1 cellular context compared by ENCODE assay signal in the genomic region with DNA sequence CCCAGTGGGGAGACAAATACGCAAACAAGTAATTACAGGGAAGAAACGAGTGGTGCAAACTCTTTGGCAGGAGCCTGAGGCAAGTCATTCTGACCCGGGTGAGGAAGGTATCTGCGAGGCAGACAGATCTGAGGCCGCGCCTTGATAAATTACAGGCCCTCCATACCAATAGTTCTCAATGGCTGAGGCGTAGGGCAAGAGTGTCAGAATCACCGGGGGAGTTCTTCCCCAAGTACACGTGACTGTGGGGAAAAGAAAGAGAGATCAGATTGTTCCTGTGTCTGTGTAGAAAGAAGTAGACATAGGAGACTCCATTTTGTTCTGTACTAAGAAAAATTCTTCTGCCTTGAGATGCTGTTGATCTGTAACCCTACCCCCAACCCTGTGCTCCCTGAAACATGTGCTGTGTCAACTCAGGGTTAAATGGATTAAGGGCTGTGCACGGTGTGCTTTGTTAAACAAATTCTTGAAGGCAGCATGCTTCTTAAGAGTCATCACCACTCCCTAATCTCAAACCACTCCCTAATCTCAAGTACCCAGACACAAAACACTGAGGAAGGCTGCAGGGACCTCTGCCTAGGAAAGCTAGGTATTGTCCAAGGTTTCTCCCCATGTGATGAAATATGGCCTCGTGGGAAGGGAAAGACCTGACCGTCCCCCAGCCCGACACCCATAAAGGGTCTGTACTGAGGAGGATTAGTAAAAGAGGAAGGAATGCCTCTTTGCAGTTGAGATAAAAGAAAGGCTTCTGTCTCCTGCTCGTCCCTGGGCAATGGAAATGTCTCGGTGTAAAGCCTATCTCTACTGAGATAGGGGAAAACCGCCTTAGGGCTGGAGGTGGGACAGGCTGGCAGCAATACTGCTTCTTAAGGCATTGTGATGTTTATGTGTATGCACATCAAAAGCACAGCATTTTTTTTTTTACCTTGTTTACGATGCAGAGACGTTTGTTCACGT.
A peak's percentile ranks its signal among the peaks of the same experiment; 100 is the strongest.
TF ChIP-seq lines count a peak whose summit lies in the region.
"Not testable (repeated sequence)": the region's sequence is repeated elsewhere in the genome, so short reads cannot be mapped to it uniquely, and the experiment has no call there.

No MANE protein-coding gene starts in this region.

TF ChIP-seq in K562, 482 proteins besides CTCF, POLR2A, EP300 and RAD21 (continued from another document and continues in another):
- TF ChIP-seq ZNF324 (CRISPR knock-in tag; IDR thresholded peaks at IDR 0.05) (peak; percentile 65), ZNF766 (CRISPR knock-in tag; conservative IDR thresholded peaks at IDR 0.05) (peak; percentile 93), ZNF75A (CRISPR knock-in tag; IDR thresholded peaks at IDR 0.05) (peak; percentile 73; the same call in 1 of the 2 replicates), ZNF589 (CRISPR knock-in tag; IDR thresholded peaks at IDR 0.05; ENCODE audit: low read depth) (peak; percentile 97), ZNF586 (CRISPR knock-in tag; conservative IDR thresholded peaks at IDR 0.05) (peak; percentile 70; the same call in 1 of the 2 replicates), TEAD4 (IDR thresholded peaks at IDR 0.05; ENCODE audit: low read length) (peak; percentile 72), KDM2B (CRISPR knock-in tag; IDR thresholded peaks at IDR 0.05) (0 out of 2 replicates have a peak, but pooled peaks have one; percentile 48), RBFOX2 (IDR thresholded peaks at IDR 0.05; ENCODE audit: low read depth, low read length) (peak; percentile 37; the same call in 1 of the 2 replicates), SOX6 (IDR thresholded peaks at IDR 0.05) (peak; percentile 91), CXXC5 (CRISPR knock-in tag; IDR thresholded peaks at IDR 0.05) (peak; percentile 96), SIN3A (IDR thresholded peaks at IDR 0.05; ENCODE audit: borderline replicate concordance in 2 of 2, control insufficient read depth in 1 of 2, low read depth in 2 of 2, low read length in 2 of 2) (peak; percentile 3 to 31; a peak in 1 of 4 replicates), KLF13 (tag; IDR thresholded peaks at IDR 0.05; ENCODE audit: borderline replicate concordance, low read depth) (peak; percentile 68; the same call in 1 of the 2 replicates), NFXL1 (CRISPR knock-in tag; IDR thresholded peaks at IDR 0.05) (peak; percentile 76; the same call in 1 of the 2 replicates), ZNF41 (CRISPR knock-in tag; conservative IDR thresholded peaks at IDR 0.05) (peak; percentile 92), BHLHE40 (IDR thresholded peaks at IDR 0.05; ENCODE audit: low read length) (peak; percentile 76; the same call in 1 of the 2 replicates), SPI1 (IDR thresholded peaks at IDR 0.05; ENCODE audit: borderline replicate concordance, low read depth, low read length) (peak; percentile 15; the same call in 1 of the 2 replicates)
- TF ChIP-seq, protein P1, sequence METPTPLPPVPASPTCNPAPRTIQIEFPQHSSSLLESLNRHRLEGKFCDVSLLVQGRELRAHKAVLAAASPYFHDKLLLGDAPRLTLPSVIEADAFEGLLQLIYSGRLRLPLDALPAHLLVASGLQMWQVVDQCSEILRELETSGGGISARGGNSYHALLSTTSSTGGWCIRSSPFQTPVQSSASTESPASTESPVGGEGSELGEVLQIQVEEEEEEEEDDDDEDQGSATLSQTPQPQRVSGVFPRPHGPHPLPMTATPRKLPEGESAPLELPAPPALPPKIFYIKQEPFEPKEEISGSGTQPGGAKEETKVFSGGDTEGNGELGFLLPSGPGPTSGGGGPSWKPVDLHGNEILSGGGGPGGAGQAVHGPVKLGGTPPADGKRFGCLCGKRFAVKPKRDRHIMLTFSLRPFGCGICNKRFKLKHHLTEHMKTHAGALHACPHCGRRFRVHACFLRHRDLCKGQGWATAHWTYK (CRISPR knock-in tag; IDR thresholded peaks at IDR 0.05): peak; percentile 97
- TF ChIP-seq, protein P2, sequence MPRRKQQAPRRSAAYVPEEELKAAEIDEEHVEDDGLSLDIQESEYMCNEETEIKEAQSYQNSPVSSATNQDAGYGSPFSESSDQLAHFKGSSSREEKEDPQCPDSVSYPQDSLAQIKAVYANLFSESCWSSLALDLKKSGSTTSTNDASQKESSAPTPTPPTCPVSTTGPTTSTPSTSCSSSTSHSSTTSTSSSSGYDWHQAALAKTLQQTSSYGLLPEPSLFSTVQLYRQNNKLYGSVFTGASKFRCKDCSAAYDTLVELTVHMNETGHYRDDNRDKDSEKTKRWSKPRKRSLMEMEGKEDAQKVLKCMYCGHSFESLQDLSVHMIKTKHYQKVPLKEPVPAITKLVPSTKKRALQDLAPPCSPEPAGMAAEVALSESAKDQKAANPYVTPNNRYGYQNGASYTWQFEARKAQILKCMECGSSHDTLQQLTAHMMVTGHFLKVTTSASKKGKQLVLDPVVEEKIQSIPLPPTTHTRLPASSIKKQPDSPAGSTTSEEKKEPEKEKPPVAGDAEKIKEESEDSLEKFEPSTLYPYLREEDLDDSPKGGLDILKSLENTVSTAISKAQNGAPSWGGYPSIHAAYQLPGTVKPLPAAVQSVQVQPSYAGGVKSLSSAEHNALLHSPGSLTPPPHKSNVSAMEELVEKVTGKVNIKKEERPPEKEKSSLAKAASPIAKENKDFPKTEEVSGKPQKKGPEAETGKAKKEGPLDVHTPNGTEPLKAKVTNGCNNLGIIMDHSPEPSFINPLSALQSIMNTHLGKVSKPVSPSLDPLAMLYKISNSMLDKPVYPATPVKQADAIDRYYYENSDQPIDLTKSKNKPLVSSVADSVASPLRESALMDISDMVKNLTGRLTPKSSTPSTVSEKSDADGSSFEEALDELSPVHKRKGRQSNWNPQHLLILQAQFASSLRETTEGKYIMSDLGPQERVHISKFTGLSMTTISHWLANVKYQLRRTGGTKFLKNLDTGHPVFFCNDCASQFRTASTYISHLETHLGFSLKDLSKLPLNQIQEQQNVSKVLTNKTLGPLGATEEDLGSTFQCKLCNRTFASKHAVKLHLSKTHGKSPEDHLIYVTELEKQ (CRISPR knock-in tag; IDR thresholded peaks at IDR 0.05): peak; percentile 87
- TF ChIP-seq, protein P3, sequence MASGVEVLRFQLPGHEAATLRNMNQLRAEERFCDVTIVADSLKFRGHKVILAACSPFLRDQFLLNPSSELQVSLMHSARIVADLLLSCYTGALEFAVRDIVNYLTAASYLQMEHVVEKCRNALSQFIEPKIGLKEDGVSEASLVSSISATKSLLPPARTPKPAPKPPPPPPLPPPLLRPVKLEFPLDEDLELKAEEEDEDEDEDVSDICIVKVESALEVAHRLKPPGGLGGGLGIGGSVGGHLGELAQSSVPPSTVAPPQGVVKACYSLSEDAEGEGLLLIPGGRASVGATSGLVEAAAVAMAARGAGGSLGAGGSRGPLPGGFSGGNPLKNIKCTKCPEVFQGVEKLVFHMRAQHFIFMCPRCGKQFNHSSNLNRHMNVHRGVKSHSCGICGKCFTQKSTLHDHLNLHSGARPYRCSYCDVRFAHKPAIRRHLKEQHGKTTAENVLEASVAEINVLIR (CRISPR knock-in tag; IDR thresholded peaks at IDR 0.05): peak; percentile 72
- not testable (repeated sequence) for TF ChIP-seq TEAD4 (CRISPR knock-in tag; IDR thresholded peaks at IDR 0.05; ENCODE audit: borderline replicate concordance)
- TF ChIP-seq, protein P4, sequence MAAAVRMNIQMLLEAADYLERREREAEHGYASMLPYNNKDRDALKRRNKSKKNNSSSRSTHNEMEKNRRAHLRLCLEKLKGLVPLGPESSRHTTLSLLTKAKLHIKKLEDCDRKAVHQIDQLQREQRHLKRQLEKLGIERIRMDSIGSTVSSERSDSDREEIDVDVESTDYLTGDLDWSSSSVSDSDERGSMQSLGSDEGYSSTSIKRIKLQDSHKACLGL (CRISPR knock-in tag; IDR thresholded peaks at IDR 0.05; ENCODE audit: borderline replicate concordance, poor library complexity, severe bottlenecking): peak; percentile 73
- TF ChIP-seq, protein P5, sequence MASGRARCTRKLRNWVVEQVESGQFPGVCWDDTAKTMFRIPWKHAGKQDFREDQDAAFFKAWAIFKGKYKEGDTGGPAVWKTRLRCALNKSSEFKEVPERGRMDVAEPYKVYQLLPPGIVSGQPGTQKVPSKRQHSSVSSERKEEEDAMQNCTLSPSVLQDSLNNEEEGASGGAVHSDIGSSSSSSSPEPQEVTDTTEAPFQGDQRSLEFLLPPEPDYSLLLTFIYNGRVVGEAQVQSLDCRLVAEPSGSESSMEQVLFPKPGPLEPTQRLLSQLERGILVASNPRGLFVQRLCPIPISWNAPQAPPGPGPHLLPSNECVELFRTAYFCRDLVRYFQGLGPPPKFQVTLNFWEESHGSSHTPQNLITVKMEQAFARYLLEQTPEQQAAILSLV (tag; IDR thresholded peaks at IDR 0.05): peak; percentile 93
- TF ChIP-seq, protein P6, sequence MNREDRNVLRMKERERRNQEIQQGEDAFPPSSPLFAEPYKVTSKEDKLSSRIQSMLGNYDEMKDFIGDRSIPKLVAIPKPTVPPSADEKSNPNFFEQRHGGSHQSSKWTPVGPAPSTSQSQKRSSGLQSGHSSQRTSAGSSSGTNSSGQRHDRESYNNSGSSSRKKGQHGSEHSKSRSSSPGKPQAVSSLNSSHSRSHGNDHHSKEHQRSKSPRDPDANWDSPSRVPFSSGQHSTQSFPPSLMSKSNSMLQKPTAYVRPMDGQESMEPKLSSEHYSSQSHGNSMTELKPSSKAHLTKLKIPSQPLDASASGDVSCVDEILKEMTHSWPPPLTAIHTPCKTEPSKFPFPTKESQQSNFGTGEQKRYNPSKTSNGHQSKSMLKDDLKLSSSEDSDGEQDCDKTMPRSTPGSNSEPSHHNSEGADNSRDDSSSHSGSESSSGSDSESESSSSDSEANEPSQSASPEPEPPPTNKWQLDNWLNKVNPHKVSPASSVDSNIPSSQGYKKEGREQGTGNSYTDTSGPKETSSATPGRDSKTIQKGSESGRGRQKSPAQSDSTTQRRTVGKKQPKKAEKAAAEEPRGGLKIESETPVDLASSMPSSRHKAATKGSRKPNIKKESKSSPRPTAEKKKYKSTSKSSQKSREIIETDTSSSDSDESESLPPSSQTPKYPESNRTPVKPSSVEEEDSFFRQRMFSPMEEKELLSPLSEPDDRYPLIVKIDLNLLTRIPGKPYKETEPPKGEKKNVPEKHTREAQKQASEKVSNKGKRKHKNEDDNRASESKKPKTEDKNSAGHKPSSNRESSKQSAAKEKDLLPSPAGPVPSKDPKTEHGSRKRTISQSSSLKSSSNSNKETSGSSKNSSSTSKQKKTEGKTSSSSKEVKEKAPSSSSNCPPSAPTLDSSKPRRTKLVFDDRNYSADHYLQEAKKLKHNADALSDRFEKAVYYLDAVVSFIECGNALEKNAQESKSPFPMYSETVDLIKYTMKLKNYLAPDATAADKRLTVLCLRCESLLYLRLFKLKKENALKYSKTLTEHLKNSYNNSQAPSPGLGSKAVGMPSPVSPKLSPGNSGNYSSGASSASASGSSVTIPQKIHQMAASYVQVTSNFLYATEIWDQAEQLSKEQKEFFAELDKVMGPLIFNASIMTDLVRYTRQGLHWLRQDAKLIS (CRISPR knock-in tag; IDR thresholded peaks at IDR 0.05): 0 out of 2 replicates have a peak, but pooled peaks have one; percentile 25
- TF ChIP-seq, protein P7, sequence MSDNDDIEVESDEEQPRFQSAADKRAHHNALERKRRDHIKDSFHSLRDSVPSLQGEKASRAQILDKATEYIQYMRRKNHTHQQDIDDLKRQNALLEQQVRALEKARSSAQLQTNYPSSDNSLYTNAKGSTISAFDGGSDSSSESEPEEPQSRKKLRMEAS (CRISPR knock-in tag; IDR thresholded peaks at IDR 0.05): peak; percentile 90
- TF ChIP-seq, protein P8, sequence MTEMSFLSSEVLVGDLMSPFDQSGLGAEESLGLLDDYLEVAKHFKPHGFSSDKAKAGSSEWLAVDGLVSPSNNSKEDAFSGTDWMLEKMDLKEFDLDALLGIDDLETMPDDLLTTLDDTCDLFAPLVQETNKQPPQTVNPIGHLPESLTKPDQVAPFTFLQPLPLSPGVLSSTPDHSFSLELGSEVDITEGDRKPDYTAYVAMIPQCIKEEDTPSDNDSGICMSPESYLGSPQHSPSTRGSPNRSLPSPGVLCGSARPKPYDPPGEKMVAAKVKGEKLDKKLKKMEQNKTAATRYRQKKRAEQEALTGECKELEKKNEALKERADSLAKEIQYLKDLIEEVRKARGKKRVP (CRISPR knock-in tag; IDR thresholded peaks at IDR 0.05): peak; percentile 86
- TF ChIP-seq, protein P9, sequence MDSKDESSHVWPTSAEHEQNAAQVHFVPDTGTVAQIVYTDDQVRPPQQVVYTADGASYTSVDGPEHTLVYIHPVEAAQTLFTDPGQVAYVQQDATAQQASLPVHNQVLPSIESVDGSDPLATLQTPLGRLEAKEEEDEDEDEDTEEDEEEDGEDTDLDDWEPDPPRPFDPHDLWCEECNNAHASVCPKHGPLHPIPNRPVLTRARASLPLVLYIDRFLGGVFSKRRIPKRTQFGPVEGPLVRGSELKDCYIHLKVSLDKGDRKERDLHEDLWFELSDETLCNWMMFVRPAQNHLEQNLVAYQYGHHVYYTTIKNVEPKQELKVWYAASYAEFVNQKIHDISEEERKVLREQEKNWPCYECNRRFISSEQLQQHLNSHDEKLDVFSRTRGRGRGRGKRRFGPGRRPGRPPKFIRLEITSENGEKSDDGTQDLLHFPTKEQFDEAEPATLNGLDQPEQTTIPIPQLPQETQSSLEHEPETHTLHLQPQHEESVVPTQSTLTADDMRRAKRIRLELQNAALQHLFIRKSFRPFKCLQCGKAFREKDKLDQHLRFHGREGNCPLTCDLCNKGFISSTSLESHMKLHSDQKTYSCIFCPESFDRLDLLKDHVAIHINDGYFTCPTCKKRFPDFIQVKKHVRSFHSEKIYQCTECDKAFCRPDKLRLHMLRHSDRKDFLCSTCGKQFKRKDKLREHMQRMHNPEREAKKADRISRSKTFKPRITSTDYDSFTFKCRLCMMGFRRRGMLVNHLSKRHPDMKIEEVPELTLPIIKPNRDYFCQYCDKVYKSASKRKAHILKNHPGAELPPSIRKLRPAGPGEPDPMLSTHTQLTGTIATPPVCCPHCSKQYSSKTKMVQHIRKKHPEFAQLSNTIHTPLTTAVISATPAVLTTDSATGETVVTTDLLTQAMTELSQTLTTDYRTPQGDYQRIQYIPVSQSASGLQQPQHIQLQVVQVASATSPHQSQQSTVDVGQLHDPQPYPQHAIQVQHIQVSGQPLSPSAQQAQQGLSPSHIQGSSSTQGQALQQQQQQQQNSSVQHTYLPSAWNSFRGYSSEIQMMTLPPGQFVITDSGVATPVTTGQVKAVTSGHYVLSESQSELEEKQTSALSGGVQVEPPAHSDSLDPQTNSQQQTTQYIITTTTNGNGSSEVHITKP (IDR thresholded peaks at IDR 0.05; ENCODE audit: partially characterized antibody): peak; percentile 84
- TF ChIP-seq, protein P10, sequence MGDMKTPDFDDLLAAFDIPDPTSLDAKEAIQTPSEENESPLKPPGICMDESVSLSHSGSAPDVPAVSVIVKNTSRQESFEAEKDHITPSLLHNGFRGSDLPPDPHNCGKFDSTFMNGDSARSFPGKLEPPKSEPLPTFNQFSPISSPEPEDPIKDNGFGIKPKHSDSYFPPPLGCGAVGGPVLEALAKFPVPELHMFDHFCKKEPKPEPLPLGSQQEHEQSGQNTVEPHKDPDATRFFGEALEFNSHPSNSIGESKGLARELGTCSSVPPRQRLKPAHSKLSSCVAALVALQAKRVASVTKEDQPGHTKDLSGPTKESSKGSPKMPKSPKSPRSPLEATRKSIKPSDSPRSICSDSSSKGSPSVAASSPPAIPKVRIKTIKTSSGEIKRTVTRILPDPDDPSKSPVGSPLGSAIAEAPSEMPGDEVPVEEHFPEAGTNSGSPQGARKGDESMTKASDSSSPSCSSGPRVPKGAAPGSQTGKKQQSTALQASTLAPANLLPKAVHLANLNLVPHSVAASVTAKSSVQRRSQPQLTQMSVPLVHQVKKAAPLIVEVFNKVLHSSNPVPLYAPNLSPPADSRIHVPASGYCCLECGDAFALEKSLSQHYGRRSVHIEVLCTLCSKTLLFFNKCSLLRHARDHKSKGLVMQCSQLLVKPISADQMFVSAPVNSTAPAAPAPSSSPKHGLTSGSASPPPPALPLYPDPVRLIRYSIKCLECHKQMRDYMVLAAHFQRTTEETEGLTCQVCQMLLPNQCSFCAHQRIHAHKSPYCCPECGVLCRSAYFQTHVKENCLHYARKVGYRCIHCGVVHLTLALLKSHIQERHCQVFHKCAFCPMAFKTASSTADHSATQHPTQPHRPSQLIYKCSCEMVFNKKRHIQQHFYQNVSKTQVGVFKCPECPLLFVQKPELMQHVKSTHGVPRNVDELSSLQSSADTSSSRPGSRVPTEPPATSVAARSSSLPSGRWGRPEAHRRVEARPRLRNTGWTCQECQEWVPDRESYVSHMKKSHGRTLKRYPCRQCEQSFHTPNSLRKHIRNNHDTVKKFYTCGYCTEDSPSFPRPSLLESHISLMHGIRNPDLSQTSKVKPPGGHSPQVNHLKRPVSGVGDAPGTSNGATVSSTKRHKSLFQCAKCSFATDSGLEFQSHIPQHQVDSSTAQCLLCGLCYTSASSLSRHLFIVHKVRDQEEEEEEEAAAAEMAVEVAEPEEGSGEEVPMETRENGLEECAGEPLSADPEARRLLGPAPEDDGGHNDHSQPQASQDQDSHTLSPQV (IDR thresholded peaks at IDR 0.05): peak; percentile 100
